ENCODE assay signal across 19 cellular contexts in genomic region chr9:129355641-129356040, GRCh38.
DNase-seq lines count a peak whose midpoint lies in the region; ATAC-seq, FAIRE-seq and TF ChIP-seq lines count a peak whose summit lies in the region.
"Had no signal": no experiment of that assay in that cellular context is flagged by ENCODE, and none has a peak within 500 bp of the region (broad histone marks: within the 10 kb centered on the region; RNA-seq: fewer than 3 reads in every experiment).

No MANE protein-coding gene starts in this region.

- peaks cover 16% of the 10 kb centered on the region for H3K27me3 Mint-ChIP-seq in neural progenitor cell (ENCODE audit: insufficient read depth, low read depth)

- H2AK5ac ChIP-seq in IMR-90 (ENCODE audit: low read depth, low read length) (no peak overlapping the region), H1 (ENCODE audit: low read depth, low read length) (no peak overlapping the region)

- H2AFZ ChIP-seq in IMR-90 (replicated peaks; ENCODE audit: low read length, poor library complexity): no peak overlapping the region
- H2AFZ ChIP-seq in H1 (ENCODE audit: low read length): no peak overlapping the region
- no peak overlapping the region for H2AFZ ChIP-seq in neural progenitor cell (replicated peaks)
- H2AFZ ChIP-seq: GM23248 had no signal

- no peak for TF ChIP-seq POLR2A in IMR-90 (IDR thresholded peaks at IDR 0.05; ENCODE audit: low read depth, low read length)
- no peak for TF ChIP-seq POLR2A in H1 (IDR thresholded peaks at IDR 0.05; ENCODE audit: control extremely low read depth in 1 of 2, low read depth in 2 of 2, low read length in 2 of 2)
- TF ChIP-seq POLR2A in tibial nerve (IDR thresholded peaks at IDR 0.05): no peak

- BruUV-seq in IMR-90 (replicated peaks; lab: Mats Ljungman, UMichigan): no TSS peak

- H4K20me1 ChIP-seq in IMR-90 (ENCODE audit: insufficient read depth, low read length): no peaks in the 10 kb centered on the region
- H4K20me1 ChIP-seq in H1 (replicated peaks in 1 of 2; ENCODE audit: control insufficient read depth in 1 of 2, insufficient read depth in 2 of 2, low read length in 2 of 2): no peaks in the 10 kb centered on the region
- H4K20me1 ChIP-seq in neural progenitor cell (ENCODE audit: low read depth): no peaks in the 10 kb centered on the region
- H4K20me1 ChIP-seq: BLaER1 had no signal

- H2BK120ac ChIP-seq in IMR-90 (ENCODE audit: low read depth, low read length) (no peak overlapping the region), H1 (replicated peaks; ENCODE audit: low read depth, low read length) (no peak overlapping the region)

- H3K4ac ChIP-seq in IMR-90 (ENCODE audit: low read depth, low read length) (no peak overlapping the region), H1 (replicated peaks; ENCODE audit: insufficient read length, low read depth, low read length) (no peak overlapping the region)

- H3K4me3 ChIP-seq in IMR-90 (ENCODE audit: insufficient read depth, low read depth, low read length) (no peak overlapping the region), H1 (ENCODE audit: extremely low read depth in 1 of 4, insufficient read depth in 2 of 4, low read depth in 3 of 4, low read length in 4 of 4) (no peak overlapping the region), neural progenitor cell (no peak overlapping the region), tibial nerve (no peak overlapping the region)
- H3K4me3 ChIP-seq: BLaER1, GM23248, HAP-1, K562 had no signal

- POLR2A ChIA-PET in IMR-90 (lab: Charles Lee; ENCODE audit: unreplicated experiment): no interaction called here
- POLR2A ChIA-PET in H1 (lab: Charles Lee; ENCODE audit: partially characterized antibody): interaction anchor here (8.3 kb wide), 1 partner anchor 21 kb away, joined by 65 read pairs; no protein-coding TSS in a partner anchor

- H3K9me3 ChIP-seq in IMR-90 (ENCODE audit: control insufficient read depth, insufficient read depth, low read length) (peaks cover 7% of the 10 kb centered on the region), H1 (ENCODE audit: insufficient read depth in 2 of 2, low read depth in 1 of 2, low read length in 1 of 2) (0 out of 4 replicates have a peak, but pooled peaks cover 0 to 6% of the 10 kb centered on the region in 2 experiments), neural progenitor cell (ENCODE audit: low read depth) (no peaks in the 10 kb centered on the region), tibial nerve (peaks cover 0 to 14% (median 3%) of the 10 kb centered on the region in 4 donors)
- H3K9me3 ChIP-seq: HAP-1 had no signal

- H3K27me3 ChIP-seq in IMR-90 (ENCODE audit: control insufficient read depth, insufficient read depth, low read length) (no peaks in the 10 kb centered on the region), H1 (replicated peaks in 1 of 4; ENCODE audit: control insufficient read depth in 3 of 4, extremely low read depth in 1 of 4, insufficient read depth in 3 of 4, low read length in 3 of 4) (no peaks in the 10 kb centered on the region; a peak in 1 of 7 replicates), neural progenitor cell (no peaks in the 10 kb centered on the region), tibial nerve (no peaks in the 10 kb centered on the region)
- H3K27me3 ChIP-seq: BLaER1 had no signal

- H3K9ac ChIP-seq in IMR-90 (ENCODE audit: low read depth, low read length): no peak overlapping the region
- H3K9ac ChIP-seq in H1 (replicated peaks in 1 of 4; ENCODE audit: extremely low read depth in 1 of 4, low read depth in 3 of 4, low read length in 3 of 4): no peak overlapping the region
- no peak overlapping the region for H3K9ac ChIP-seq in neural progenitor cell
- H3K9ac ChIP-seq: BLaER1, GM23248 had no signal

- H4K5ac ChIP-seq in IMR-90 (ENCODE audit: low read depth, low read length) (no peak overlapping the region), H1 (ENCODE audit: insufficient read length, low read depth, low read length) (no peak overlapping the region)

- no peak overlapping the region for H3K4me3 Mint-ChIP-seq in neural progenitor cell
- H3K4me3 Mint-ChIP-seq: CD8-positive, alpha-beta memory T cell; HFFc6 had no signal

- no peak for TF ChIP-seq CTCF in IMR-90 (conservative IDR thresholded peaks at IDR 0.05; ENCODE audit: low read depth, low read length)
- TF ChIP-seq CTCF in H1 (IDR thresholded peaks at IDR 0.05; ENCODE audit: control extremely low read depth in 1 of 3, insufficient read depth in 1 of 3, low read depth in 1 of 3, low read length in 3 of 3): no peak
- no peak for TF ChIP-seq CTCF in neural progenitor cell (IDR thresholded peaks at IDR 0.05)
- no peak for TF ChIP-seq CTCF in tibial nerve (IDR thresholded peaks at IDR 0.05)

- H2BK20ac ChIP-seq in IMR-90 (ENCODE audit: low read depth, low read length) (no peak overlapping the region), H1 (ENCODE audit: low read length) (no peak overlapping the region)

- peaks cover 36% of the 10 kb centered on the region for H3F3A ChIP-seq in neural progenitor cell (ENCODE audit: low read depth)

- H3K23ac ChIP-seq in IMR-90 (ENCODE audit: low read depth, low read length) (no peak overlapping the region), H1 (ENCODE audit: insufficient read length) (no peak overlapping the region)

- H4K91ac ChIP-seq in IMR-90 (ENCODE audit: insufficient read depth, low read depth, low read length): no peak overlapping the region
- no peak overlapping the region for H4K91ac ChIP-seq in H1 (replicated peaks; ENCODE audit: insufficient read length, low read length)

- H3K27ac ChIP-seq in IMR-90 (ENCODE audit: insufficient read depth, low read length) (no peak overlapping the region), H1 (ENCODE audit: low read depth, low read length) (no peak overlapping the region), neural progenitor cell (no peak overlapping the region), tibial nerve (no peak overlapping the region)
- H3K27ac ChIP-seq: 22Rv1, BLaER1, GM23248 had no signal

- 83% methylated on average over 1 of the region's 5 CpGs; no CpG with 5 or more reads in 1 of the 2 experiments for WGBS in IMR-90 (ENCODE audit: extremely low coverage in 2 of 2, insufficient read length in 1 of 2), 2 experiments
- 90% methylated on average over 5 of the region's 5 CpGs; no CpG with 5 or more reads in 1 of the 2 experiments for WGBS in H1 (ENCODE audit: extremely low coverage in 1 of 2, insufficient coverage in 1 of 2, insufficient read length in 1 of 2, insufficient replicate concordance in 2 of 2, low coverage in 1 of 2, low lambda C conversion rate in 2 of 2, missing lambda C conversion rate in 1 of 2), 2 experiments
- WGBS in tibial nerve, 2 donors: 90 to 93% methylated on average over 4 to 5 of the region's 5 CpGs

- H4K8ac ChIP-seq in IMR-90 (ENCODE audit: low read depth in 2 of 2, low read length in 2 of 2) (no peak overlapping the region), H1 (ENCODE audit: extremely low read depth, insufficient read depth, low read length) (no peak overlapping the region)

- H2BK15ac ChIP-seq in IMR-90 (ENCODE audit: low read depth, low read length): no peak overlapping the region
- peak overlapping the region; percentile 92; the same call in 1 of the 2 replicates for H2BK15ac ChIP-seq in H1 (ENCODE audit: low read length)

- peak overlapping the region; percentile 33 for H2AK9ac ChIP-seq in IMR-90 (replicated peaks; ENCODE audit: low read depth, low read length, poor library complexity)

- FAIRE-seq in H1 (lab: Jason Lieb, UNC): no peak
- FAIRE-seq: HTR-8/SVneo, K562 had no signal

- H3K9me3 Mint-ChIP-seq in neural progenitor cell: peaks cover 6% of the 10 kb centered on the region

- TF ChIP-seq EP300 in H1 (IDR thresholded peaks at IDR 0.05; ENCODE audit: borderline replicate concordance in 1 of 2, low read depth in 2 of 2, low read length in 2 of 2) (no peak), tibial nerve (IDR thresholded peaks at IDR 0.05) (no peak)

- H3K56ac ChIP-seq in IMR-90 (ENCODE audit: extremely low read depth, insufficient read depth, low read length) (no peak overlapping the region), H1 (replicated peaks; ENCODE audit: insufficient read length, low read depth, low read length) (no peak overlapping the region)

- no peak overlapping the region for H3K14ac ChIP-seq in IMR-90 (replicated peaks; ENCODE audit: low read depth, low read length)
- H3K14ac ChIP-seq in H1 (ENCODE audit: insufficient read length): no peak overlapping the region

- no peaks in the 10 kb centered on the region for H3K79me2 ChIP-seq in H1 (ENCODE audit: control insufficient read depth in 1 of 2, insufficient read depth in 2 of 2, low read length in 2 of 2)
- H3K79me2 ChIP-seq in neural progenitor cell (ENCODE audit: low read depth): no peaks in the 10 kb centered on the region

- H2BK12ac ChIP-seq in H1 (ENCODE audit: low read depth, low read length): peak overlapping the region; percentile 68; the same call in 1 of the 2 replicates

- no peaks in the 10 kb centered on the region for H3K9me1 ChIP-seq in IMR-90 (ENCODE audit: insufficient read depth, low read length)

- no peak overlapping the region for H3K18ac ChIP-seq in IMR-90 (ENCODE audit: low read depth, low read length)
- H3K18ac ChIP-seq in H1 (ENCODE audit: extremely low read depth, low read length): no peak overlapping the region

- peaks cover 4% of the 10 kb centered on the region for H3K36me3 Mint-ChIP-seq in neural progenitor cell

- H3K79me1 ChIP-seq in IMR-90 (ENCODE audit: low read depth in 1 of 2, low read length in 2 of 2) (no peaks in the 10 kb centered on the region), H1 (ENCODE audit: low read depth, low read length) (no peaks in the 10 kb centered on the region)

- H2BK5ac ChIP-seq in IMR-90 (ENCODE audit: low read depth, low read length, poor library complexity, severe bottlenecking): no peak overlapping the region
- H2BK5ac ChIP-seq in H1 (ENCODE audit: low read depth, low read length): no peak overlapping the region

- in situ Hi-C loops in ACHN (cut with HindIII; ENCODE audit: low pct_ligation_motif_present, low pct_unique_long_range_greater_than_20kb, low sequenced_read_pairs): no loop called here
- in situ Hi-C loops in IMR-90 (cut with MboI; ENCODE audit: low sequenced_read_pairs): no loop called here

- no peak for ATAC-seq in IMR-90 (ENCODE audit: low read depth)
- ATAC-seq: K562 had no signal

- intact Hi-C loops in IMR-90 (cut with micrococcal nuclease): no loop called here

- TF ChIP-seq RAD21 in IMR-90 (IDR thresholded peaks at IDR 0.05; ENCODE audit: low read length) (no peak), H1 (IDR thresholded peaks at IDR 0.05 in 1 of 2, conservative IDR thresholded peaks at IDR 0.05 in 1 of 2; ENCODE audit: low read depth in 2 of 2, low read length in 2 of 2) (no peak)

- H3K36me3 ChIP-seq in IMR-90 (ENCODE audit: control insufficient read depth, insufficient read depth, low read length): no peaks in the 10 kb centered on the region
- no peaks in the 10 kb centered on the region for H3K36me3 ChIP-seq in H1 (ENCODE audit: control insufficient read depth in 2 of 4, insufficient read depth in 4 of 4, low read length in 3 of 4)
- no peaks in the 10 kb centered on the region for H3K36me3 ChIP-seq in neural progenitor cell
- no peaks in the 10 kb centered on the region for H3K36me3 ChIP-seq in tibial nerve
- H3K36me3 ChIP-seq: HAP-1 had no signal

- peaks cover 8% of the 10 kb centered on the region for H3K23me2 ChIP-seq in H1 (ENCODE audit: low read depth, low read length)

- peaks cover 15% of the 10 kb centered on the region; the same call in 1 of the 2 replicates for H3K4me1 ChIP-seq in IMR-90 (ENCODE audit: control insufficient read depth, insufficient read depth, low read length)
- H3K4me1 ChIP-seq in H1 (replicated peaks in 1 of 4; ENCODE audit: control insufficient read depth in 3 of 4, insufficient read depth in 4 of 4, low read length in 3 of 4): peaks cover 0 to 12% (median 7%) of the 10 kb centered on the region in 4 experiments; a peak in 4 of 7 replicates
- H3K4me1 ChIP-seq in neural progenitor cell: peaks cover 19% of the 10 kb centered on the region
- peaks cover 0 to 30% (median 18%) of the 10 kb centered on the region in 4 donors for H3K4me1 ChIP-seq in tibial nerve
- H3K4me1 ChIP-seq: Caco-2 had no signal

- H3K4me1 Mint-ChIP-seq in neural progenitor cell: peaks cover 33% of the 10 kb centered on the region

- CTCF ChIA-PET in IMR-90 (lab: Yijun Ruan, JAX): no interaction called here
- CTCF ChIA-PET in H1 (lab: Charles Lee; ENCODE audit: partially characterized antibody): interaction anchor here (0.9 to 1.7 kb wide), 2 partner anchors 18 to 173 kb away, joined by 4 read pairs; no protein-coding TSS in a partner anchor

- peak overlapping the region; percentile 97 for H3K27ac Mint-ChIP-seq in neural progenitor cell
- H3K27ac Mint-ChIP-seq: CD8-positive, alpha-beta memory T cell; HFFc6 had no signal

- dilution Hi-C loops in IMR-90 (cut with HindIII; ENCODE audit: low sequenced_read_pairs, unreplicated experiment): no loop called here

- DNase-seq in ACHN (peak; percentile 32), IMR-90 (no peak), H1 (ENCODE audit: low read depth in 1 of 2, low spot score in 2 of 2) (no peak), neural progenitor cell (ENCODE audit: low spot score) (no peak), tibial nerve (ENCODE audit: low spot score in 2 of 2) (no peak), NCI-H2029 treated with DMSO at 0.1 percent for 48 hours (lab: John Stamatoyannopoulos, UW) (no peak), globus pallidus (ENCODE audit: low spot score) (no peak), NCI-H2081 (lab: John Stamatoyannopoulos, UW) (no peak)
- DNase-seq: AML-193; Caco-2; CD8-positive, alpha-beta memory T cell; DMS53; GM23248; HFFc6 had no signal

- H3K4me2 ChIP-seq in IMR-90 (ENCODE audit: low read depth, low read length) (no peak overlapping the region), H1 (ENCODE audit: insufficient read depth in 1 of 2, low read depth in 2 of 2, low read length in 2 of 2) (no peak overlapping the region), neural progenitor cell (no peak overlapping the region)
